8 cellular contexts compared by ENCODE assay signal in genomic region chr6:101114703-101115102, GRCh38.
DNase-seq lines count a peak whose midpoint lies in the region; ATAC-seq and TF ChIP-seq lines count a peak whose summit lies in the region.

No MANE protein-coding gene starts in this region.

- no peaks in the 10 kb centered on the region for H3K4me1 ChIP-seq in GM23248 (ENCODE audit: insufficient read depth)
- H3K4me1 ChIP-seq in cardiac muscle cell (ENCODE audit: low read depth), result peaks cover under 1% of the 10 kb centered on the region
- no peaks in the 10 kb centered on the region for H3K4me1 ChIP-seq in tibial artery

- H3K27me3 ChIP-seq in GM23248 (replicated peaks; ENCODE audit: insufficient read depth) (no peaks in the 10 kb centered on the region), cardiac muscle cell (no peaks in the 10 kb centered on the region), tibial artery (no peaks in the 10 kb centered on the region)

- H3K9me2 ChIP-seq in GM23248 (ENCODE audit: insufficient read depth), result no peaks in the 10 kb centered on the region

- H3K9me3 ChIP-seq in GM23248 (ENCODE audit: low read depth), result no peaks in the 10 kb centered on the region
- H3K9me3 ChIP-seq in SK-N-MC (ENCODE audit: low read depth, low read length), result no peaks in the 10 kb centered on the region
- no peaks in the 10 kb centered on the region for H3K9me3 ChIP-seq in cardiac muscle cell (ENCODE audit: low read depth)
- H3K9me3 ChIP-seq in tibial artery, result no peaks in the 10 kb centered on the region

- in situ Hi-C loops in GM23248 (cut with MboI), result no loop called here

- H3K27ac ChIP-seq in GM23248 (no peak overlapping the region), SK-N-MC (peak overlapping the region; percentile 90), cardiac muscle cell (no peak overlapping the region), tibial artery (no peak overlapping the region)

- peak; percentile 66 for TF ChIP-seq CTCF in cardiac muscle cell (IDR thresholded peaks at IDR 0.05; ENCODE audit: low read depth, low read length)
- peak; percentile 35 to 46 for TF ChIP-seq CTCF in tibial artery (IDR thresholded peaks at IDR 0.05)

- 0 to 4% methylated on average over 1 of the region's 1 CpG for WGBS in GM23248 (ENCODE audit: low coverage in 1 of 2, low lambda C conversion rate in 2 of 2, missing lambda C conversion rate in 2 of 2), 2 experiments

- H3K9ac ChIP-seq in GM23248 (no peak overlapping the region), SK-N-MC (ENCODE audit: insufficient read length) (peak overlapping the region; percentile 54)

- ATAC-seq in GM19035 (IDR thresholded peaks at IDR 0.05; ENCODE audit: unreplicated experiment) (no peak), GM18520 (IDR thresholded peaks at IDR 0.05; ENCODE audit: unreplicated experiment) (no peak)

- H4K20me1 ChIP-seq in GM23248 (ENCODE audit: insufficient read depth), result no peaks in the 10 kb centered on the region

- no peak overlapping the region for H3K4me2 ChIP-seq in GM23248 (ENCODE audit: unreplicated experiment)

- DNase-seq in COLO829 (ENCODE audit: low spot score), result peak; percentile 62
- DNase-seq in GM23248, result peak; percentile 54
- peak; percentile 79 for DNase-seq in NCI-H1105 treated with DMSO at 0.1 percent for 48 hours (lab: John Stamatoyannopoulos, UW)
- DNase-seq in SK-N-MC (ENCODE audit: low read depth, low spot score), result peak; percentile 79
- peak; percentile 53 to 66 for DNase-seq in cardiac muscle cell (ENCODE audit: low read depth in 1 of 2, low spot score in 1 of 2)
- DNase-seq in tibial artery, result no peak

- H2AFZ ChIP-seq in GM23248, result no peak overlapping the region

- H3K4me3 ChIP-seq in GM23248 (no peak overlapping the region), SK-N-MC (peak overlapping the region; percentile 50), cardiac muscle cell (no peak overlapping the region), tibial artery (no peak overlapping the region)

- intact Hi-C loops in tibial artery (cut with DNase I; ENCODE audit: low total_unique reads), result no loop called here

- H3K79me2 ChIP-seq in GM23248 (ENCODE audit: insufficient read depth), result no peaks in the 10 kb centered on the region

- no peaks in the 10 kb centered on the region for H3K36me3 ChIP-seq in GM23248 (ENCODE audit: low read depth)
- H3K36me3 ChIP-seq in SK-N-MC (ENCODE audit: insufficient read depth, low read length), result no peaks in the 10 kb centered on the region
- H3K36me3 ChIP-seq in cardiac muscle cell, result no peaks in the 10 kb centered on the region
- H3K36me3 ChIP-seq in tibial artery, result no peaks in the 10 kb centered on the region

- no peaks in the 10 kb centered on the region for H3F3A ChIP-seq in GM23248 (ENCODE audit: insufficient read depth)

Comparison
In these comparisons a context has a peak if more than half of its experiments do, and no peak if none do; other contexts are left out.
1. DNase-seq: peak in COLO829 (single experiment), GM23248 (single experiment), NCI-H1105 treated with DMSO at 0.1 percent for 48 hours (single experiment), SK-N-MC (single experiment) and cardiac muscle cell (2 of 2); none in tibial artery (0 of 2).